In the genomic region with DNA sequence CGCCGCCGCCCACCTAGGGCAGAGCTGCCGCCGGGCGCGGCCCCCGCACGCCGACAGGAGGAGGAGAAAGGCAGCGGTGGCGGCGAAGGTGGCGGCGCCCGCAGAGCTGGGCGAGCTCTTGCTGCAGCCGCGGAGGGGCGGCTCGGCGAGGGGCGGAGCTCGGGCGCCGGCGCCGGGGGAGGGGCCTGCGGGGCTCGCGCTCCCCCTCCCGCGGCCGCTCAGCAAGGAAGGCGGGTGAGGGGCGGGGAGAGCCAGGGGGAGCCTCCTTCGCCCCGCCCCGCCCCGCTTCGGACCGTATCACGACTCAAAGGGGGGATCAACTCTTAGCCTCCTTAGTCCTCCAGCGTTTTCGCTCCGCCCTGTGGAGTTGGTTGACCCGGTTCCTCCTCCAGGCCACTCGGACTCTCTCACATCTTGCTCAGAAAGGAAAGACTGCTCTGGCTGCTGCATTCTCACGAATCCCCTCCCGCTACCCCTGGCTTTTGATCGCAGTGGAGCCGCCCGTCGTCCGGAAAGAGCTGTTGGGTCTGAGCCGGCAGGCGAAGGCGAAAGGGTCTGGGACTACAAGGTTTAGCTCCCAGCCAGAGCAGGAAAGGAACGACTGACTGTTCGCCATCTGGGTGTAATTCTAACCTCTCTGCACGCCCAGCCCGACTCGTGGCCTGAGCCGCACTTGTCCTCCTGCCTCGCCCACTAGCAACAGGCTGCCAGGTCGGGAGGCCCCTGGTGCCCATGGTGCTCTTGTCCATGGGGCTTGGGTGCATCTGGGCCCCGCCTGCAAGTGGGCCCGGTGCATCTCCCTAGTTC, we compare ENCODE assay signal across 8 cellular contexts.
DNase-seq lines count a peak whose midpoint lies in the region; ATAC-seq and TF ChIP-seq lines count a peak whose summit lies in the region.

A gene (minus strand): TSS at position 120 of the 807 bp plus-strand sequence. CDS start 232 bp downstream, outside the sequence.

- peak; percentile 99 for DNase-seq in AG20443 (ENCODE audit: low spot score)
- peak; percentile 71 for DNase-seq in NCI-H446 treated with DMSO at 0.1 percent for 48 hours (lab: John Stamatoyannopoulos, UW)
- DNase-seq in cerebellar cortex (ENCODE audit: low spot score), result peak; percentile 93
- DNase-seq in islet precursor cell, result peak; percentile 97
- peak; percentile 93 for DNase-seq in stimulated activated CD4-positive, alpha-beta T cell treated with anti-CD3 and anti-CD28 coated beads, Interleukin-12 subunit alpha, Interleukin-12 subunit beta, amount 100 ng/mL, for 4 hours

- peak; percentile 53 for ATAC-seq in HG03378 (IDR thresholded peaks at IDR 0.05; ENCODE audit: unreplicated experiment)
- peak; percentile 82 to 83 for ATAC-seq in activated CD4-positive, CD25-positive, alpha-beta regulatory T cell treated with anti-CD3 and anti-CD28 coated beads, Interleukin-2, amount 50 U/mL, for 24 hours

- TF ChIP-seq POLR2A in GM19099 (IDR thresholded peaks at IDR 0.05; ENCODE audit: extremely low read depth, insufficient read length, low read depth), result peak; percentile 92

Comparison
In these comparisons a context has a peak if more than half of its experiments do, and no peak if none do; other contexts are left out.
1. Peak in every context shown above with its lines: DNase-seq and ATAC-seq.